Comparison of ENCODE assay signal across 1 cellular context in the genomic region with DNA sequence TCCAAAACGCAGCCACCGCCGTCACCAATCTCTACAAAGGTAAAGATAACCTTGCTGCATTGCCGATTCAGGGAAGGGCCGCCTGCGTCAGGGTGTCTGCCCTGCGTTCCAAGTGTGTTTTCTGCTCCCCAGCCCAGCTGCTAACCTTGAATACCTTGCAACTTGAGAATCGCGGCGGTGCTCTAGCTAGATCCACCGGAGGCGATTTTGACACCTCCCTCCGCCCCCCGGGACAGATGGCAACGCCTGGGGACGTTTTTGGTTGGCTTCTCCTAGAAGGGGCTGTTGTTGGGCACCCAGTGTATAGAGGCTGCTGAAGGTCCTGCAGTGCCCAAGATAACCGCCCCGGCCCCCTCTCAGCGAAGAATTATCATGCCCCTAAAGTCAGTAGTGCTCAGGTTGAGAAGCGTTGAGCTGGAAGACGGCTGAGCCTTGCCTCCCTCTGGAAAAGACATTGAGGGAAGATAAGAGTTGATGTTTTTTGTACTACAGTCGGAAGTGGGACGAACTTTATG.
A peak's percentile ranks its signal among the peaks of the same experiment; 100 is the strongest.
TF ChIP-seq lines count a peak whose summit lies in the region.

No MANE protein-coding gene starts in this region.

TF ChIP-seq in HepG2, 621 proteins besides CTCF, POLR2A, EP300 and RAD21 (continued from another document and continues in another):
- TF ChIP-seq, protein P1, sequence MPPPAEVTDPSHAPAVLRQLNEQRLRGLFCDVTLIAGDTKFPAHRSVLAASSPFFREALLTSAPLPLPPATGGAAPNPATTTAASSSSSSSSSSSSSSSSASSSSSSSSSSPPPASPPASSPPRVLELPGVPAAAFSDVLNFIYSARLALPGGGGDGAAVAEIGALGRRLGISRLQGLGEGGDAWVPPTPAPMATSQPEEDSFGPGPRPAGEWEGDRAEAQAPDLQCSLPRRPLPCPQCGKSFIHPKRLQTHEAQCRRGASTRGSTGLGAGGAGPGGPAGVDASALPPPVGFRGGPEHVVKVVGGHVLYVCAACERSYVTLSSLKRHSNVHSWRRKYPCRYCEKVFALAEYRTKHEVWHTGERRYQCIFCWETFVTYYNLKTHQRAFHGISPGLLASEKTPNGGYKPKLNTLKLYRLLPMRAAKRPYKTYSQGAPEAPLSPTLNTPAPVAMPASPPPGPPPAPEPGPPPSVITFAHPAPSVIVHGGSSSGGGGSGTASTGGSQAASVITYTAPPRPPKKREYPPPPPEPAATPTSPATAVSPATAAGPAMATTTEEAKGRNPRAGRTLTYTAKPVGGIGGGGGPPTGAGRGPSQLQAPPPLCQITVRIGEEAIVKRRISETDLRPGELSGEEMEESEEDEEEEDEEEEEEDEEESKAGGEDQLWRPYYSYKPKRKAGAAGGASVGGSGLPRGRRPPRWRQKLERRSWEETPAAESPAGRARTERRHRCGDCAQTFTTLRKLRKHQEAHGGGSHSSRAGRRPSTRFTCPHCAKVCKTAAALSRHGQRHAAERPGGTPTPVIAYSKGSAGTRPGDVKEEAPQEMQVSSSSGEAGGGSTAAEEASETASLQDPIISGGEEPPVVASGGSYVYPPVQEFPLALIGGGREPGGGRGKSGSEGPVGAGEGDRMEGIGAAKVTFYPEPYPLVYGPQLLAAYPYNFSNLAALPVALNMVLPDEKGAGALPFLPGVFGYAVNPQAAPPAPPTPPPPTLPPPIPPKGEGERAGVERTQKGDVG (CRISPR knock-in tag; IDR thresholded peaks at IDR 0.05; ENCODE audit: borderline replicate concordance) = 0 out of 2 replicates have a peak, but pooled peaks have one; percentile 38
- TF ChIP-seq, protein P2, sequence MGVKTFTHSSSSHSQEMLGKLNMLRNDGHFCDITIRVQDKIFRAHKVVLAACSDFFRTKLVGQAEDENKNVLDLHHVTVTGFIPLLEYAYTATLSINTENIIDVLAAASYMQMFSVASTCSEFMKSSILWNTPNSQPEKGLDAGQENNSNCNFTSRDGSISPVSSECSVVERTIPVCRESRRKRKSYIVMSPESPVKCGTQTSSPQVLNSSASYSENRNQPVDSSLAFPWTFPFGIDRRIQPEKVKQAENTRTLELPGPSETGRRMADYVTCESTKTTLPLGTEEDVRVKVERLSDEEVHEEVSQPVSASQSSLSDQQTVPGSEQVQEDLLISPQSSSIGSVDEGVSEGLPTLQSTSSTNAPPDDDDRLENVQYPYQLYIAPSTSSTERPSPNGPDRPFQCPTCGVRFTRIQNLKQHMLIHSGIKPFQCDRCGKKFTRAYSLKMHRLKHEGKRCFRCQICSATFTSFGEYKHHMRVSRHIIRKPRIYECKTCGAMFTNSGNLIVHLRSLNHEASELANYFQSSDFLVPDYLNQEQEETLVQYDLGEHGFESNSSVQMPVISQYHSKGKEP (CRISPR knock-in tag; IDR thresholded peaks at IDR 0.05) = no peak
- TF ChIP-seq, protein P3, sequence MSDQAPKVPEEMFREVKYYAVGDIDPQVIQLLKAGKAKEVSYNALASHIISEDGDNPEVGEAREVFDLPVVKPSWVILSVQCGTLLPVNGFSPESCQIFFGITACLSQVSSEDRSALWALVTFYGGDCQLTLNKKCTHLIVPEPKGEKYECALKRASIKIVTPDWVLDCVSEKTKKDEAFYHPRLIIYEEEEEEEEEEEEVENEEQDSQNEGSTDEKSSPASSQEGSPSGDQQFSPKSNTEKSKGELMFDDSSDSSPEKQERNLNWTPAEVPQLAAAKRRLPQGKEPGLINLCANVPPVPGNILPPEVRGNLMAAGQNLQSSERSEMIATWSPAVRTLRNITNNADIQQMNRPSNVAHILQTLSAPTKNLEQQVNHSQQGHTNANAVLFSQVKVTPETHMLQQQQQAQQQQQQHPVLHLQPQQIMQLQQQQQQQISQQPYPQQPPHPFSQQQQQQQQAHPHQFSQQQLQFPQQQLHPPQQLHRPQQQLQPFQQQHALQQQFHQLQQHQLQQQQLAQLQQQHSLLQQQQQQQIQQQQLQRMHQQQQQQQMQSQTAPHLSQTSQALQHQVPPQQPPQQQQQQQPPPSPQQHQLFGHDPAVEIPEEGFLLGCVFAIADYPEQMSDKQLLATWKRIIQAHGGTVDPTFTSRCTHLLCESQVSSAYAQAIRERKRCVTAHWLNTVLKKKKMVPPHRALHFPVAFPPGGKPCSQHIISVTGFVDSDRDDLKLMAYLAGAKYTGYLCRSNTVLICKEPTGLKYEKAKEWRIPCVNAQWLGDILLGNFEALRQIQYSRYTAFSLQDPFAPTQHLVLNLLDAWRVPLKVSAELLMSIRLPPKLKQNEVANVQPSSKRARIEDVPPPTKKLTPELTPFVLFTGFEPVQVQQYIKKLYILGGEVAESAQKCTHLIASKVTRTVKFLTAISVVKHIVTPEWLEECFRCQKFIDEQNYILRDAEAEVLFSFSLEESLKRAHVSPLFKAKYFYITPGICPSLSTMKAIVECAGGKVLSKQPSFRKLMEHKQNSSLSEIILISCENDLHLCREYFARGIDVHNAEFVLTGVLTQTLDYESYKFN (CRISPR knock-in tag; conservative IDR thresholded peaks at IDR 0.05) = no peak
- TF ChIP-seq, protein P4, sequence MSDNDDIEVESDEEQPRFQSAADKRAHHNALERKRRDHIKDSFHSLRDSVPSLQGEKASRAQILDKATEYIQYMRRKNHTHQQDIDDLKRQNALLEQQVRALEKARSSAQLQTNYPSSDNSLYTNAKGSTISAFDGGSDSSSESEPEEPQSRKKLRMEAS (IDR thresholded peaks at IDR 0.05) = no peak
- TF ChIP-seq, protein P5, sequence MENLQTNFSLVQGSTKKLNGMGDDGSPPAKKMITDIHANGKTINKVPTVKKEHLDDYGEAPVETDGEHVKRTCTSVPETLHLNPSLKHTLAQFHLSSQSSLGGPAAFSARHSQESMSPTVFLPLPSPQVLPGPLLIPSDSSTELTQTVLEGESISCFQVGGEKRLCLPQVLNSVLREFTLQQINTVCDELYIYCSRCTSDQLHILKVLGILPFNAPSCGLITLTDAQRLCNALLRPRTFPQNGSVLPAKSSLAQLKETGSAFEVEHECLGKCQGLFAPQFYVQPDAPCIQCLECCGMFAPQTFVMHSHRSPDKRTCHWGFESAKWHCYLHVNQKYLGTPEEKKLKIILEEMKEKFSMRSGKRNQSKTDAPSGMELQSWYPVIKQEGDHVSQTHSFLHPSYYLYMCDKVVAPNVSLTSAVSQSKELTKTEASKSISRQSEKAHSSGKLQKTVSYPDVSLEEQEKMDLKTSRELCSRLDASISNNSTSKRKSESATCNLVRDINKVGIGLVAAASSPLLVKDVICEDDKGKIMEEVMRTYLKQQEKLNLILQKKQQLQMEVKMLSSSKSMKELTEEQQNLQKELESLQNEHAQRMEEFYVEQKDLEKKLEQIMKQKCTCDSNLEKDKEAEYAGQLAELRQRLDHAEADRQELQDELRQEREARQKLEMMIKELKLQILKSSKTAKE (CRISPR knock-in tag; IDR thresholded peaks at IDR 0.05; ENCODE audit: borderline replicate concordance) = no peak
- TF ChIP-seq, protein P6, sequence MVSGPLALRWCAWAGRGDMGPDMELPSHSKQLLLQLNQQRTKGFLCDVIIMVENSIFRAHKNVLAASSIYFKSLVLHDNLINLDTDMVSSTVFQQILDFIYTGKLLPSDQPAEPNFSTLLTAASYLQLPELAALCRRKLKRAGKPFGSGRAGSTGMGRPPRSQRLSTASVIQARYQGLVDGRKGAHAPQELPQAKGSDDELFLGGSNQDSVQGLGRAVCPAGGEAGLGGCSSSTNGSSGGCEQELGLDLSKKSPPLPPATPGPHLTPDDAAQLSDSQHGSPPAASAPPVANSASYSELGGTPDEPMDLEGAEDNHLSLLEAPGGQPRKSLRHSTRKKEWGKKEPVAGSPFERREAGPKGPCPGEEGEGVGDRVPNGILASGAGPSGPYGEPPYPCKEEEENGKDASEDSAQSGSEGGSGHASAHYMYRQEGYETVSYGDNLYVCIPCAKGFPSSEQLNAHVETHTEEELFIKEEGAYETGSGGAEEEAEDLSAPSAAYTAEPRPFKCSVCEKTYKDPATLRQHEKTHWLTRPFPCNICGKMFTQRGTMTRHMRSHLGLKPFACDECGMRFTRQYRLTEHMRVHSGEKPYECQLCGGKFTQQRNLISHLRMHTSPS (CRISPR knock-in tag; IDR thresholded peaks at IDR 0.05; ENCODE audit: low read depth) = no peak
- TF ChIP-seq ATF7 (IDR thresholded peaks at IDR 0.05) (no peak), ATF7 (CRISPR knock-in tag; IDR thresholded peaks at IDR 0.05) (no peak), ZEB1 (IDR thresholded peaks at IDR 0.05; ENCODE audit: insufficient replicate concordance, low read depth) (peak; percentile 28), MIER2 (CRISPR knock-in tag; IDR thresholded peaks at IDR 0.05) (no peak), MTF2 (CRISPR knock-in tag; IDR thresholded peaks at IDR 0.05; ENCODE audit: borderline replicate concordance) (no peak), ZNF556 (CRISPR knock-in tag; IDR thresholded peaks at IDR 0.05; ENCODE audit: borderline replicate concordance) (0 out of 2 replicates have a peak, but pooled peaks have one; percentile 53), SP5 (CRISPR knock-in tag; IDR thresholded peaks at IDR 0.05; ENCODE audit: borderline replicate concordance, low read depth) (no peak), ZFAT (CRISPR knock-in tag; conservative IDR thresholded peaks at IDR 0.05) (no peak), NFE2L2 (IDR thresholded peaks at IDR 0.05; ENCODE audit: low read length) (no peak), AKAP8 (CRISPR knock-in tag; IDR thresholded peaks at IDR 0.05) (no peak), HNRNPL (IDR thresholded peaks at IDR 0.05; ENCODE audit: low read depth, low read length) (0 out of 2 replicates have a peak, but pooled peaks have one; percentile 10), ZNF138 (CRISPR knock-in tag; IDR thresholded peaks at IDR 0.05; ENCODE audit: low read depth) (0 out of 2 replicates have a peak, but pooled peaks have one; percentile 16), ZNF263 (CRISPR knock-in tag; IDR thresholded peaks at IDR 0.05) (no peak), BRD4 (CRISPR knock-in tag; IDR thresholded peaks at IDR 0.05) (no peak), ZNF607 (CRISPR knock-in tag; IDR thresholded peaks at IDR 0.05; ENCODE audit: borderline replicate concordance) (peak; percentile 50; the same call in 1 of the 2 replicates), ZNF777 (CRISPR knock-in tag; IDR thresholded peaks at IDR 0.05) (no peak), TBP (CRISPR knock-in tag; IDR thresholded peaks at IDR 0.05) (no peak), KAT2B (IDR thresholded peaks at IDR 0.05; ENCODE audit: borderline replicate concordance, low read depth, low read length) (no peak), CREM (IDR thresholded peaks at IDR 0.05) (no peak), CREM (CRISPR knock-in tag; IDR thresholded peaks at IDR 0.05) (no peak), FOXA1 (IDR thresholded peaks at IDR 0.05) (no peak), FOXA1 (CRISPR knock-in tag; IDR thresholded peaks at IDR 0.05) (no peak), ETV5 (CRISPR knock-in tag; IDR thresholded peaks at IDR 0.05; ENCODE audit: borderline replicate concordance) (no peak), PCBP1 (IDR thresholded peaks at IDR 0.05; ENCODE audit: borderline replicate concordance, low read depth, low read length) (no peak), ZNF883 (CRISPR knock-in tag; IDR thresholded peaks at IDR 0.05; ENCODE audit: not compliant biosample characterization) (peak; percentile 65), ZNF350 (CRISPR knock-in tag; IDR thresholded peaks at IDR 0.05; ENCODE audit: borderline replicate concordance, low read depth) (peak; percentile 58; the same call in 1 of the 2 replicates), ETV6 (CRISPR knock-in tag; conservative IDR thresholded peaks at IDR 0.05) (no peak), RBM39 (IDR thresholded peaks at IDR 0.05; ENCODE audit: low read depth, low read length, poor library complexity, severe bottlenecking) (peak; percentile 44), DNMT1 (CRISPR knock-in tag; IDR thresholded peaks at IDR 0.05) (no peak)
- TF ChIP-seq, protein P7, sequence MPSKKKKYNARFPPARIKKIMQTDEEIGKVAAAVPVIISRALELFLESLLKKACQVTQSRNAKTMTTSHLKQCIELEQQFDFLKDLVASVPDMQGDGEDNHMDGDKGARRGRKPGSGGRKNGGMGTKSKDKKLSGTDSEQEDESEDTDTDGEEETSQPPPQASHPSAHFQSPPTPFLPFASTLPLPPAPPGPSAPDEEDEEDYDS (CRISPR knock-in tag; IDR thresholded peaks at IDR 0.05) = no peak
- TF ChIP-seq, protein P8, sequence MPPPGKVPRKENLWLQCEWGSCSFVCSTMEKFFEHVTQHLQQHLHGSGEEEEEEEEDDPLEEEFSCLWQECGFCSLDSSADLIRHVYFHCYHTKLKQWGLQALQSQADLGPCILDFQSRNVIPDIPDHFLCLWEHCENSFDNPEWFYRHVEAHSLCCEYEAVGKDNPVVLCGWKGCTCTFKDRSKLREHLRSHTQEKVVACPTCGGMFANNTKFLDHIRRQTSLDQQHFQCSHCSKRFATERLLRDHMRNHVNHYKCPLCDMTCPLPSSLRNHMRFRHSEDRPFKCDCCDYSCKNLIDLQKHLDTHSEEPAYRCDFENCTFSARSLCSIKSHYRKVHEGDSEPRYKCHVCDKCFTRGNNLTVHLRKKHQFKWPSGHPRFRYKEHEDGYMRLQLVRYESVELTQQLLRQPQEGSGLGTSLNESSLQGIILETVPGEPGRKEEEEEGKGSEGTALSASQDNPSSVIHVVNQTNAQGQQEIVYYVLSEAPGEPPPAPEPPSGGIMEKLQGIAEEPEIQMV (CRISPR knock-in tag; IDR thresholded peaks at IDR 0.05; ENCODE audit: low read depth) = no peak
- TF ChIP-seq, protein P9, sequence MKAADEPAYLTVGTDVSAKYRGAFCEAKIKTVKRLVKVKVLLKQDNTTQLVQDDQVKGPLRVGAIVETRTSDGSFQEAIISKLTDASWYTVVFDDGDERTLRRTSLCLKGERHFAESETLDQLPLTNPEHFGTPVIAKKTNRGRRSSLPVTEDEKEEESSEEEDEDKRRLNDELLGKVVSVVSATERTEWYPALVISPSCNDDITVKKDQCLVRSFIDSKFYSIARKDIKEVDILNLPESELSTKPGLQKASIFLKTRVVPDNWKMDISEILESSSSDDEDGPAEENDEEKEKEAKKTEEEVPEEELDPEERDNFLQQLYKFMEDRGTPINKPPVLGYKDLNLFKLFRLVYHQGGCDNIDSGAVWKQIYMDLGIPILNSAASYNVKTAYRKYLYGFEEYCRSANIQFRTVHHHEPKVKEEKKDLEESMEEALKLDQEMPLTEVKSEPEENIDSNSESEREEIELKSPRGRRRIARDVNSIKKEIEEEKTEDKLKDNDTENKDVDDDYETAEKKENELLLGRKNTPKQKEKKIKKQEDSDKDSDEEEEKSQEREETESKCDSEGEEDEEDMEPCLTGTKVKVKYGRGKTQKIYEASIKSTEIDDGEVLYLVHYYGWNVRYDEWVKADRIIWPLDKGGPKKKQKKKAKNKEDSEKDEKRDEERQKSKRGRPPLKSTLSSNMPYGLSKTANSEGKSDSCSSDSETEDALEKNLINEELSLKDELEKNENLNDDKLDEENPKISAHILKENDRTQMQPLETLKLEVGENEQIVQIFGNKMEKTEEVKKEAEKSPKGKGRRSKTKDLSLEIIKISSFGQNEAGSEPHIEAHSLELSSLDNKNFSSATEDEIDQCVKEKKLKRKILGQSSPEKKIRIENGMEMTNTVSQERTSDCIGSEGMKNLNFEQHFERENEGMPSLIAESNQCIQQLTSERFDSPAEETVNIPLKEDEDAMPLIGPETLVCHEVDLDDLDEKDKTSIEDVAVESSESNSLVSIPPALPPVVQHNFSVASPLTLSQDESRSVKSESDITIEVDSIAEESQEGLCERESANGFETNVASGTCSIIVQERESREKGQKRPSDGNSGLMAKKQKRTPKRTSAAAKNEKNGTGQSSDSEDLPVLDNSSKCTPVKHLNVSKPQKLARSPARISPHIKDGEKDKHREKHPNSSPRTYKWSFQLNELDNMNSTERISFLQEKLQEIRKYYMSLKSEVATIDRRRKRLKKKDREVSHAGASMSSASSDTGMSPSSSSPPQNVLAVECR (CRISPR knock-in tag; IDR thresholded peaks at IDR 0.05; ENCODE audit: borderline replicate concordance) = peak; percentile 27; the same call in 1 of the 2 replicates
